2 cellular contexts compared by ENCODE assay signal in genomic region chr12:53670966-53671365, GRCh38.
TF ChIP-seq lines count a peak whose summit lies in the region.

No MANE protein-coding gene starts in this region.

TF ChIP-seq in HEK293, 187 proteins besides CTCF, POLR2A, EP300 and RAD21:
- 0 out of 2 replicates have a peak, but pooled peaks have one; percentile 40 for TF ChIP-seq ZNF664 (tag by site-specific recombination; IDR thresholded peaks at IDR 0.05)
- TF ChIP-seq ZNF571 (tag by site-specific recombination; IDR thresholded peaks at IDR 0.05) = no peak

TF ChIP-seq in K562, 482 proteins besides CTCF, POLR2A, EP300 and RAD21:
- TF ChIP-seq FOSL1 (tag; conservative IDR thresholded peaks at IDR 0.05) = peak; percentile 37; the same call in 1 of the 2 replicates
- TF ChIP-seq NCOA2 (IDR thresholded peaks at IDR 0.05; ENCODE audit: partially characterized antibody in 2 of 2) = no peak
- TF ChIP-seq RBFOX2 (IDR thresholded peaks at IDR 0.05; ENCODE audit: low read depth, low read length) = 0 out of 2 replicates have a peak, but pooled peaks have one; percentile 35
